8 cellular contexts compared by ENCODE assay signal in the genomic region with DNA sequence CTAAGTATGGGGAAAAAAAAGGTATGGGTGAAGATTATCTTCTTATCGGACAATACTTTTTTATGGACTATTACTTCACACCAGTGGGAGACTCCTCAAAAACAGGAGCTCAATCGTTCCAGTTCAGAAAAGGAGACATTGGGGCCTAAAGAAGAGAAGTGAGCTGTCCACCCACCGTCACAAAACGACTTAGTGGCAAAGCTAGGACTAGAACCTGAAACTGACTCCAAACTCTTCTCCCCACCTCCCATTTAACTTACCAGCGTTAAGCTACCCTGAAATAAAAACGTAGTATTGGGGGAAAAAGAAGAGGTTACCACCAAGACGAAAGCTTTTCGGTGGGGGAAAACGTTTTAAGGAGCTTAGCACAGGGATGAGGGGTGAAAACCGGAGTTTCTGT. TPM values are rescaled to one million over a fixed set of nuclear protein-coding genes. Genes with fewer than 3 reads are reported as not detected.
DNase-seq lines count a peak whose midpoint lies in the region; TF ChIP-seq lines count a peak whose summit lies in the region.

No MANE protein-coding gene starts in this region.

- H3K27me3 Mint-ChIP-seq in activated CD4-positive, alpha-beta memory T cell treated with anti-CD3 and anti-CD28 coated beads, Interleukin-2, amount 10 ng/mL, durations not matched to agents 7 days and 5 days, result no peaks in the 10 kb centered on the region

- H3K36me3 ChIP-seq in iPS-15b (ENCODE audit: control insufficient read depth, insufficient read depth, low read length), result peaks cover 12% of the 10 kb centered on the region
- peaks cover 0 to 40% (median 28%) of the 10 kb centered on the region in 6 donors for H3K36me3 ChIP-seq in spleen

- peak overlapping the region; percentile 88 for H3K9ac ChIP-seq in iPS-15b (ENCODE audit: low read depth, low read length)

- POLR2A ChIA-PET in activated CD4-positive, alpha-beta memory T cell treated with anti-CD3 and anti-CD28 coated beads, Interleukin-2, amount 10 ng/mL, durations not matched to agents 7 days and 5 days (lab: Charles Lee), result interaction anchor here (0.6 to 2.9 kb wide), 26 partner anchors 9 to 717 kb away, joined by 3 to 21 read pairs (median 4); partner anchors contain the start of genes CCDC150, COQ10B, HSPD1 and MOB4

- H3K4me3 Mint-ChIP-seq in activated CD4-positive, alpha-beta memory T cell treated with anti-CD3 and anti-CD28 coated beads, Interleukin-2, amount 10 ng/mL, durations not matched to agents 7 days and 5 days, result peak overlapping the region; percentile 93

- intact Hi-C loops in spleen (cut with DNase I; ENCODE audit: low total_unique reads), result no loop called here

- H3K9me3 Mint-ChIP-seq in activated CD4-positive, alpha-beta memory T cell treated with anti-CD3 and anti-CD28 coated beads, Interleukin-2, amount 10 ng/mL, durations not matched to agents 7 days and 5 days, result peaks cover 2% of the 10 kb centered on the region

- H3K27me3 ChIP-seq in iPS-15b (ENCODE audit: control insufficient read depth, insufficient read depth, low read length), result peaks cover 9% of the 10 kb centered on the region
- H3K27me3 ChIP-seq in spleen (replicated peaks in 1 of 7), result peaks cover 0 to 14% (median 0%) of the 10 kb centered on the region in 7 donors

- TF ChIP-seq CTCF in HFF-Myc (IDR thresholded peaks at IDR 0.05; ENCODE audit: low read depth, low read length, missing control alignments), result no peak
- no peak for TF ChIP-seq CTCF in spleen (IDR thresholded peaks at IDR 0.05 in 8 of 11, conservative IDR thresholded peaks at IDR 0.05 in 3 of 11)

- 7 to 10% (median 8%) methylated on average over 10 of the region's 10 CpGs for WGBS in spleen, 5 donors

- peak overlapping the region; percentile 58 for H3K4me3 ChIP-seq in HFF-Myc (replicated peaks; ENCODE audit: low read depth, low read length)
- peak overlapping the region; percentile 95 for H3K4me3 ChIP-seq in iPS-15b (ENCODE audit: low read depth, low read length)
- peak overlapping the region; percentile 61 to 76 (median 68) for H3K4me3 ChIP-seq in spleen

- no peaks in the 10 kb centered on the region for H3K4me1 ChIP-seq in iPS-15b (ENCODE audit: control insufficient read depth, insufficient read depth, low read length)
- peaks cover 15 to 51% (median 35%) of the 10 kb centered on the region in 6 donors for H3K4me1 ChIP-seq in spleen

- peak overlapping the region; percentile 91 for H3K27ac Mint-ChIP-seq in activated CD4-positive, alpha-beta memory T cell treated with anti-CD3 and anti-CD28 coated beads, Interleukin-2, amount 10 ng/mL, durations not matched to agents 7 days and 5 days

- no peak for TF ChIP-seq POLR2A in spleen (IDR thresholded peaks at IDR 0.05)

- CTCF ChIA-PET in activated CD4-positive, alpha-beta memory T cell treated with anti-CD3 and anti-CD28 coated beads, Interleukin-2, amount 10 ng/mL, durations not matched to agents 7 days and 5 days (lab: Charles Lee), result interaction anchor here (1.1 to 1.6 kb wide), 5 partner anchors 9 to 48 kb away, joined by 3 to 9 read pairs (median 5); no protein-coding TSS in a partner anchor

- H3K36me3 Mint-ChIP-seq in activated CD4-positive, alpha-beta memory T cell treated with anti-CD3 and anti-CD28 coated beads, Interleukin-2, amount 10 ng/mL, durations not matched to agents 7 days and 5 days (ENCODE audit: low read depth), result peaks cover 22% of the 10 kb centered on the region

- H3K27ac ChIP-seq in spleen, result peak overlapping the region; percentile 71 to 82 (median 76)

- H3K9me3 ChIP-seq in iPS-15b (ENCODE audit: control insufficient read depth, insufficient read depth, low read length) (no peaks in the 10 kb centered on the region), spleen (no peaks in the 10 kb centered on the region)

- peaks cover 31% of the 10 kb centered on the region for H3K4me1 Mint-ChIP-seq in activated CD4-positive, alpha-beta memory T cell treated with anti-CD3 and anti-CD28 coated beads, Interleukin-2, amount 10 ng/mL, durations not matched to agents 7 days and 5 days

- DNase-seq in COLO829 (ENCODE audit: low spot score) (peak; percentile 5), HFF-Myc (ENCODE audit: extremely low read depth, low read depth) (no peak), spleen (no peak), DMS153 (lab: John Stamatoyannopoulos, UW) (no peak)
- DNase-seq in activated CD4-positive, alpha-beta memory T cell treated with anti-CD3 and anti-CD28 coated beads, Interleukin-2, amount 10 ng/mL, durations not matched to agents 7 days and 5 days, result no peak
- DNase-seq in stimulated activated CD8-positive, alpha-beta memory T cell treated with anti-CD3 and anti-CD28 coated beads, Interleukin-4, amount 100 ng/mL, for 48 hours, result no peak
- DNase-seq in stimulated activated CD4-positive, alpha-beta T cell treated with anti-CD3 and anti-CD28 coated beads, Interleukin-1b, Interleukin-23, amount 100 ng/mL, for 48 hours, result no peak

RNA-seq across cellular contexts. Expression of gene GTF3C3, which starts 0.5 kb away (rescaled TPM):
- total RNA-seq in activated CD4-positive, alpha-beta memory T cell treated with anti-CD3 and anti-CD28 coated beads, Interleukin-2, amount 10 ng/mL, durations not matched to agents 7 days and 5 days, result 10 to 100 TPM; 41.3 to 46.9 TPM
- total RNA-seq in spleen, result 10 to 100 TPM; 29.8 to 58.9 (median 38.3) TPM
- 10 to 100 TPM in 2 of 3 donors, 1 to 10 TPM in 1; 9.4 to 11.4 (median 10.7) TPM for polyA plus RNA-seq in spleen

RNA-seq across cellular contexts. Expression of gene C2orf66, which starts 10.2 kb away (rescaled TPM):
- total RNA-seq in activated CD4-positive, alpha-beta memory T cell treated with anti-CD3 and anti-CD28 coated beads, Interleukin-2, amount 10 ng/mL, durations not matched to agents 7 days and 5 days, result under 1 TPM; 0.33 TPM
- total RNA-seq in spleen, result not detected
- polyA plus RNA-seq in spleen, result under 1 TPM in 1 of 3 donors, not detected in 2; 0.06 TPM
